20 cellular contexts compared by ENCODE assay signal in genomic region chr10:2508971-2509605, GRCh38.
A peak's percentile ranks its signal among the peaks of the same experiment; 100 is the strongest.
DNase-seq lines count a peak whose midpoint lies in the region; ATAC-seq and TF ChIP-seq lines count a peak whose summit lies in the region.
"Had no signal": no experiment of that assay in that cellular context is flagged by ENCODE, and none has a peak within 500 bp of the region (broad histone marks: within the 10 kb centered on the region; RNA-seq: fewer than 3 reads in every experiment).

No MANE protein-coding gene starts in this region.

- H3K27ac ChIP-seq in breast epithelium (no peak overlapping the region), heart left ventricle (no peak overlapping the region)
- H3K27ac ChIP-seq: Peyer's patch had no signal

- POLR2A ChIA-PET in MCF 10A (lab: Yijun Ruan, JAX), result interaction anchor here (1.5 kb wide), 1 partner anchor 46 kb away, joined by 3 read pairs; no protein-coding TSS in a partner anchor
- POLR2A ChIA-PET in activated CD8-positive, alpha-beta T cell treated with anti-CD3 and anti-CD28 coated beads, Interleukin-2, amount 10 ng/mL, durations not matched to agents 7 days and 5 days (lab: Charles Lee), result no interaction called here

- DNase-seq in MCF 10A (ENCODE audit: unreplicated experiment) (peak; percentile 49), breast epithelium (ENCODE audit: low spot score in 2 of 2) (no peak), astrocyte of the cerebellum (ENCODE audit: low read depth) (peak; percentile 88), kidney epithelial cell (ENCODE audit: low read depth) (peak; percentile 41), heart left ventricle (no peak), NCI-H2107 treated with DMSO at 0.1 percent for 48 hours (lab: John Stamatoyannopoulos, UW; ENCODE audit: unreplicated experiment) (no peak)
- no peak for DNase-seq in activated CD8-positive, alpha-beta T cell treated with anti-CD3 and anti-CD28 coated beads, Interleukin-2, amount 10 ng/mL, durations not matched to agents 7 days and 5 days
- DNase-seq in stimulated activated naive CD8-positive, alpha-beta T cell treated with anti-CD3 and anti-CD28 coated beads, Interleukin-15, amount 100 ng/mL, for 72 hours, result no peak
- DNase-seq: activated CD4-positive, CD25-positive, alpha-beta regulatory T cell; activated naive CD4-positive, alpha-beta T cell treated with Interleukin-2 at 50 U/mL for 16 hours; CD8-positive, alpha-beta T cell; GDM1; islet precursor cell; NCI-H2081 treated with DMSO at 0.1 percent for 48 hours; NCI-H748 treated with DMSO at 0.1 percent for 48 hours; Peyer's patch; posterior cingulate gyrus; substantia nigra; T-cell had no signal

- H3K4me1 Mint-ChIP-seq in MCF 10A (ENCODE audit: insufficient read depth, unreplicated experiment), result peaks cover 10% of the 10 kb centered on the region
- H3K4me1 Mint-ChIP-seq in activated CD8-positive, alpha-beta T cell treated with anti-CD3 and anti-CD28 coated beads, Interleukin-2, amount 10 ng/mL, durations not matched to agents 7 days and 5 days (ENCODE audit: low read depth), result no peaks in the 10 kb centered on the region
- no peaks in the 10 kb centered on the region for H3K4me1 Mint-ChIP-seq in stimulated activated naive CD8-positive, alpha-beta T cell treated with anti-CD3 and anti-CD28 coated beads, Interleukin-15, amount 100 ng/mL, for 72 hours
- H3K4me1 Mint-ChIP-seq: central memory CD8-positive, alpha-beta T cell; T-cell had no signal

- no peaks in the 10 kb centered on the region for H3K36me3 Mint-ChIP-seq in MCF 10A (ENCODE audit: insufficient read depth, unreplicated experiment)
- no peaks in the 10 kb centered on the region for H3K36me3 Mint-ChIP-seq in activated CD8-positive, alpha-beta T cell treated with anti-CD3 and anti-CD28 coated beads, Interleukin-2, amount 10 ng/mL, durations not matched to agents 7 days and 5 days (ENCODE audit: low read depth)
- H3K36me3 Mint-ChIP-seq: CD8-positive, alpha-beta T cell; T-cell had no signal

- BruUV-seq in MCF 10A (replicated peaks; lab: Mats Ljungman, UMichigan), result no TSS peak

- no peak overlapping the region for H3K4me3 Mint-ChIP-seq in MCF 10A (ENCODE audit: unreplicated experiment)
- H3K4me3 Mint-ChIP-seq in activated CD8-positive, alpha-beta T cell treated with anti-CD3 and anti-CD28 coated beads, Interleukin-2, amount 10 ng/mL, durations not matched to agents 7 days and 5 days, result no peak overlapping the region
- H3K4me3 Mint-ChIP-seq in stimulated activated naive CD8-positive, alpha-beta T cell treated with anti-CD3 and anti-CD28 coated beads, Interleukin-15, amount 100 ng/mL, for 72 hours, result no peak overlapping the region
- H3K4me3 Mint-ChIP-seq: CD8-positive, alpha-beta T cell; central memory CD8-positive, alpha-beta T cell; T-cell had no signal

- no peak overlapping the region for H3K27ac Mint-ChIP-seq in MCF 10A (ENCODE audit: low read depth, unreplicated experiment)
- H3K27ac Mint-ChIP-seq in activated CD8-positive, alpha-beta T cell treated with anti-CD3 and anti-CD28 coated beads, Interleukin-2, amount 10 ng/mL, durations not matched to agents 7 days and 5 days, result no peak overlapping the region
- H3K27ac Mint-ChIP-seq in stimulated activated naive CD8-positive, alpha-beta T cell treated with anti-CD3 and anti-CD28 coated beads, Interleukin-15, amount 100 ng/mL, for 72 hours, result no peak overlapping the region
- H3K27ac Mint-ChIP-seq: CD8-positive, alpha-beta T cell; T-cell had no signal

- 74 to 80% (median 76%) methylated on average over 7 of the region's 7 CpGs for WGBS in heart left ventricle, 4 donors

- H3K9me3 ChIP-seq in breast epithelium, result no peaks in the 10 kb centered on the region
- H3K9me3 ChIP-seq in heart left ventricle, result peaks cover 0 to 2% (median 0%) of the 10 kb centered on the region in 12 donors
- H3K9me3 ChIP-seq: Peyer's patch had no signal

- no peaks in the 10 kb centered on the region for H3K9me3 Mint-ChIP-seq in MCF 10A (ENCODE audit: unreplicated experiment)
- H3K9me3 Mint-ChIP-seq in activated CD8-positive, alpha-beta T cell treated with anti-CD3 and anti-CD28 coated beads, Interleukin-2, amount 10 ng/mL, durations not matched to agents 7 days and 5 days (ENCODE audit: insufficient read depth), result no peaks in the 10 kb centered on the region
- H3K9me3 Mint-ChIP-seq in stimulated activated naive CD8-positive, alpha-beta T cell treated with anti-CD3 and anti-CD28 coated beads, Interleukin-15, amount 100 ng/mL, for 72 hours, result peaks cover 5 to 18% of the 10 kb centered on the region in 2 donors
- H3K9me3 Mint-ChIP-seq: CD8-positive, alpha-beta T cell had no signal

- no peak for TF ChIP-seq POLR2A in breast epithelium (IDR thresholded peaks at IDR 0.05)
- TF ChIP-seq POLR2A in heart left ventricle (IDR thresholded peaks at IDR 0.05), result no peak

- H3K4me1 ChIP-seq in breast epithelium (no peaks in the 10 kb centered on the region), heart left ventricle (no peaks in the 10 kb centered on the region)
- H3K4me1 ChIP-seq: Peyer's patch had no signal

- in situ Hi-C loops in astrocyte of the cerebellum (cut with HindIII; ENCODE audit: low sequenced_read_pairs), result no loop called here

- H3K36me3 ChIP-seq in breast epithelium (no peaks in the 10 kb centered on the region), kidney epithelial cell (ENCODE audit: control insufficient read depth, insufficient read depth, low read length) (no peaks in the 10 kb centered on the region), heart left ventricle (no peaks in the 10 kb centered on the region)
- H3K36me3 ChIP-seq: Peyer's patch had no signal

- no peak for ATAC-seq in heart left ventricle
- ATAC-seq in activated CD8-positive, alpha-beta T cell treated with anti-CD3 and anti-CD28 coated beads, Interleukin-2, amount 10 ng/mL, durations not matched to agents 7 days and 5 days, result no peak
- ATAC-seq in stimulated activated naive CD8-positive, alpha-beta T cell treated with anti-CD3 and anti-CD28 coated beads, Interleukin-15, amount 100 ng/mL, for 72 hours, result no peak
- ATAC-seq: CD8-positive, alpha-beta T cell; T-cell had no signal

- no peaks in the 10 kb centered on the region for H3K27me3 Mint-ChIP-seq in MCF 10A (ENCODE audit: insufficient read depth, unreplicated experiment)
- no peaks in the 10 kb centered on the region for H3K27me3 Mint-ChIP-seq in activated CD8-positive, alpha-beta T cell treated with anti-CD3 and anti-CD28 coated beads, Interleukin-2, amount 10 ng/mL, durations not matched to agents 7 days and 5 days (ENCODE audit: low read depth)
- H3K27me3 Mint-ChIP-seq in stimulated activated naive CD8-positive, alpha-beta T cell treated with anti-CD3 and anti-CD28 coated beads, Interleukin-15, amount 100 ng/mL, for 72 hours, result peaks cover 9% of the 10 kb centered on the region

- H3K4me3 ChIP-seq in breast epithelium (no peak overlapping the region), astrocyte of the cerebellum (ENCODE audit: low read depth, low read length) (no peak overlapping the region), kidney epithelial cell (ENCODE audit: low read depth, low read length) (no peak overlapping the region), heart left ventricle (no peak overlapping the region)
- H3K4me3 ChIP-seq: Peyer's patch had no signal

- CTCF ChIA-PET in MCF 10A (lab: Yijun Ruan, JAX), result no interaction called here
- CTCF ChIA-PET in activated CD8-positive, alpha-beta T cell treated with anti-CD3 and anti-CD28 coated beads, Interleukin-2, amount 10 ng/mL, durations not matched to agents 7 days and 5 days (lab: Charles Lee), result no interaction called here

- intact Hi-C loops in MCF 10A (cut with micrococcal nuclease) (loop anchor here (10.0 kb wide), 1 partner anchor 774 kb away; the partner anchor contains the start of gene ADARB2), breast epithelium (cut with DNase I; ENCODE audit: low total_unique reads) (no loop called here), heart left ventricle (cut with DNase I) (no loop called here)

- TF ChIP-seq CTCF in MCF 10A (IDR thresholded peaks at IDR 0.05; ENCODE audit: unreplicated experiment) (no peak), breast epithelium (IDR thresholded peaks at IDR 0.05) (no peak), astrocyte of the cerebellum (IDR thresholded peaks at IDR 0.05; ENCODE audit: low read depth, low read length, missing control alignments) (no peak), kidney epithelial cell (IDR thresholded peaks at IDR 0.05; ENCODE audit: insufficient read depth, low read length, poor library complexity, severe bottlenecking) (no peak), heart left ventricle (IDR thresholded peaks at IDR 0.05) (no peak)

- H3K27me3 ChIP-seq in breast epithelium (no peaks in the 10 kb centered on the region), kidney epithelial cell (ENCODE audit: control insufficient read depth, insufficient read depth, low read length) (no peaks in the 10 kb centered on the region), heart left ventricle (peaks cover 0 to 4% (median 0%) of the 10 kb centered on the region in 9 donors)
- H3K27me3 ChIP-seq: Peyer's patch had no signal

Comparison
In these comparisons a context has a peak if more than half of its experiments do, and no peak if none do; other contexts are left out.
1. DNase-seq: peak in MCF 10A (single experiment), astrocyte of the cerebellum (single experiment) and kidney epithelial cell (single experiment); none in breast epithelium (0 of 2), heart left ventricle (0 of 5), activated CD8-positive, alpha-beta T cell treated with anti-CD3 and anti-CD28 coated beads, Interleukin-2, amount 10 ng/mL, durations not matched to agents 7 days and 5 days (single experiment), NCI-H2107 treated with DMSO at 0.1 percent for 48 hours (single experiment) and stimulated activated naive CD8-positive, alpha-beta T cell treated with anti-CD3 and anti-CD28 coated beads, Interleukin-15, amount 100 ng/mL, for 72 hours (0 of 2).